25 cellular contexts compared by ENCODE assay signal in the genomic region with DNA sequence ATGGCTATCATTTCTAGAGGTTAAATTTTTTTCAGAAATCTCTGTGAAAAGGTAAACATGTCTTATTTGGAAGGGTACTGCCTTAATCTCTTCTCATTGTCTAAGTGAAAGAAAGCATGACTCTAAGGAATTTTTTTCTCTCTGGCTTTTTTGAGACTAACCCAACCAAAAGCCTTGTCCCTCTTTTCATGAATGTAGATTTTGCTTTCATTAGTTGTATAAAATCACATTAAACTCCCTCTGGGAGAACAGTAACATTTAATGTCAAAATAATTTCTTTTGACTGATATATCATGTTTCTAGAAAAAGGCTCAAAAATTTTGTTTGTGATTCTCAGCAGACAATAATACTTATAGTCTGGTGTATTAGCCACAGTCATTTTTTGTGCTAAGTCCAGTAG.
"Had no signal": no experiment of that assay in that cellular context is flagged by ENCODE, and none has a peak within 500 bp of the region (broad histone marks: within the 10 kb centered on the region; RNA-seq: fewer than 3 reads in every experiment).

No MANE protein-coding gene starts in this region.

- H3K27me3 ChIP-seq: colonic mucosa, dorsolateral prefrontal cortex, esophagus muscularis mucosa, esophagus squamous epithelium, foreskin keratinocyte, gastrocnemius medialis, gastroesophageal sphincter, heart left ventricle, heart right ventricle, hepatocyte had no signal

- H3K4me3 ChIP-seq: colonic mucosa, coronary artery, dorsolateral prefrontal cortex, esophagus muscularis mucosa, esophagus squamous epithelium, gastrocnemius medialis, gastroesophageal sphincter, heart left ventricle, heart right ventricle, hepatocyte had no signal

- H3K36me3 ChIP-seq: colonic mucosa, esophagus muscularis mucosa, esophagus squamous epithelium, gastrocnemius medialis, gastroesophageal sphincter, heart left ventricle, heart right ventricle had no signal

- H3K9me3 ChIP-seq: colonic mucosa, esophagus muscularis mucosa, esophagus squamous epithelium, gastrocnemius medialis, gastroesophageal sphincter, heart left ventricle, heart right ventricle had no signal

- H2AFZ ChIP-seq: hepatocyte had no signal

- DNase-seq: colonic mucosa; cortex of kidney; dermis blood vessel endothelial cell; dorsolateral prefrontal cortex; effector CD4-positive, alpha-beta T cell; effector CD8-positive, alpha-beta T cell; effector memory CD4-positive, alpha-beta T cell; effector memory CD8-positive, alpha-beta T cell; endodermal cell; erythroblast; esophagus squamous epithelium; foreskin fibroblast; foreskin keratinocyte; foreskin melanocyte; gastrocnemius medialis; glutamatergic neuron; head of caudate nucleus; heart left ventricle; heart right ventricle had no signal

- H3K27ac ChIP-seq: colonic mucosa, coronary artery, dorsolateral prefrontal cortex, epithelial cell of prostate, esophagus muscularis mucosa, esophagus squamous epithelium, foreskin keratinocyte, gastrocnemius medialis, gastroesophageal sphincter, heart left ventricle, heart right ventricle, hepatocyte had no signal

- ATAC-seq: effector memory CD8-positive, alpha-beta T cell; esophagus mucosa; foreskin keratinocyte; gastrocnemius medialis; gastroesophageal sphincter; heart left ventricle; heart right ventricle had no signal

- H3K4me1 ChIP-seq: colonic mucosa, esophagus muscularis mucosa, esophagus squamous epithelium, foreskin keratinocyte, gastrocnemius medialis, gastroesophageal sphincter, heart left ventricle, heart right ventricle had no signal

- H3K79me2 ChIP-seq: hepatocyte had no signal

- H3K4me2 ChIP-seq: hepatocyte had no signal
